In the genomic region with DNA sequence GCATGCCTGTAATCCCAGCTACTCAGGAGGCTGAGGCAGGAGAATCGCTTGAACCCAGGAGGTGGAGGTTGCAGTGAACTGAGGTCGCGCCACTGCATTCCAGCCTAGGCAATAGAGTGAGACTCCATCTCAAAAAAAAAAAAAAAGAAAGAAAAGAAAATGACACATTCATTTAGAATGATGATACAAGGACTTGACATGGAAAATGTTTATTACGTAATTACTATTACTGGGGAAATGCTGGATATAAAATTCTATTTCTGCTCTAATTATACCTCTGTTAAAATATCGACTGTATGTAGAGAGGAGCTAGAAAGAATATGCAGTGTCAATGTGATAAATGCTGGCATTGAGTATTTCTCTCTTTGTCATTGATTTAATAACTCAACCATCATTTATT, we compare ENCODE assay signal across 32 cellular contexts.
"Had no signal": no experiment of that assay in that cellular context is flagged by ENCODE, and none has a peak within 500 bp of the region (broad histone marks: within the 10 kb centered on the region; RNA-seq: fewer than 3 reads in every experiment).

No MANE protein-coding gene starts in this region.

- H3K27ac ChIP-seq: KMS-11 had no signal

- H3K9me3 ChIP-seq: MG63 had no signal

- H3K4me3 ChIP-seq: MG63 had no signal

- DNase-seq: Karpas-422, Kasumi-1, MG63, MM.1S, MV-4-11, NCI-H1048, NCI-H1092, NCI-H1092 treated with DMSO at 0.1 percent for 48 hours, NCI-H1105, NCI-H1105 treated with DMSO at 0.1 percent for 48 hours, NCI-H1417 treated with DMSO at 0.1 percent for 48 hours, NCI-H1436, NCI-H1436 treated with DMSO at 0.1 percent for 48 hours, NCI-H1694, NCI-H1694 treated with DMSO at 0.1 percent for 48 hours, NCI-H187, NCI-H187 treated with DMSO at 0.1 percent for 48 hours, NCI-H1930, NCI-H2029, NCI-H2029 treated with DMSO at 0.1 percent for 48 hours, NCI-H2081, NCI-H2081 treated with DMSO at 0.1 percent for 48 hours, NCI-H2107, NCI-H2171, NCI-H2171 treated with DMSO at 0.1 percent for 48 hours, NCI-H2227 treated with DMSO at 0.1 percent for 48 hours, NCI-H226, NCI-H345, NCI-H446, NCI-H446 treated with DMSO at 0.1 percent for 48 hours, NCI-H510A had no signal

- H3K27me3 ChIP-seq: MG63 had no signal

- H3K4me2 ChIP-seq: KMS-11 had no signal

- H3K9ac ChIP-seq: KMS-11 had no signal

- H3K36me3 ChIP-seq: MG63 had no signal
